ENCODE assay signal across 10 cellular contexts in the genomic region with DNA sequence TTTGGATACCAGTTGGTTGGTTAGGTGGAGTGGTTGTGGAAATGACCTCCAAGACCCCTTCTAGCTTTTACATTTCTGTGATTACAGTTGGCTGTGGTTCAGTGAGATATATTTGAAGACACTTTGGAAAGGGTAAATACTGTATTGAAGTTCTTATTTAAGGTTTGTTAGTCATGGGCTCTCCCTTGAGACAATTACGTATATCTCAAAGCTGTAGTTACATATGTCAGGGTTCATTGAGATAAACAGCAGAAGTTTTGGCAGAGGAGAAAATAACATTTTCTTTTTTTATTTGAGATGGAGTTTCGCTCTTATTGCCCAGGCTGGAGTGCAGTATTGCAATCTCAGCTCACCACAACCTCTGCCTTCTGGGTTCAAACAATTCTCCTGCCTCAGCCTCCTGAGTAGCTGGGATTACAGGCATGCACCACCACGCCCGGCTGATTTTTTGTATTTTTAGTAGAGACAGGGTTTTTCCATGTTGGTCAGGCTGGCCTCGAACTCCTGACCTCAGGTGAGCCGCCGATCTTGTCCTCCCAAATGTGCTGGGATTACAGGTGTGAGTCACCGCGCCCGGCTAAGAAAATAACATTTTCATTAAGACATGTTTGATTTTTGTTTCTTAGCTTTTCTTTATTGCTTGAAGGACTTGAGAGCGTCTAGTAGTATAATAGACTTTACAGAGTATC. TPM values are rescaled to one million over a fixed set of nuclear protein-coding genes. Genes with fewer than 3 reads are reported as not detected.
DNase-seq lines count a peak whose midpoint lies in the region; ATAC-seq and TF ChIP-seq lines count a peak whose summit lies in the region.
"Had no signal": no experiment of that assay in that cellular context is flagged by ENCODE, and none has a peak within 500 bp of the region (broad histone marks: within the 10 kb centered on the region; RNA-seq: fewer than 3 reads in every experiment).

No MANE protein-coding gene starts in this region.

- H3K4me3 ChIP-seq in PC-3 (ENCODE audit: low read length) (peak overlapping the region; percentile 76), endodermal cell (ENCODE audit: low read length) (peak overlapping the region; percentile 100), smooth muscle cell (no peak overlapping the region), stomach (peak overlapping the region in 1 of 4 donors; percentile 98)

- H3K9ac ChIP-seq in PC-3 (ENCODE audit: low read length), result no peak overlapping the region
- H3K9ac ChIP-seq in endodermal cell (ENCODE audit: extremely low read depth, low read length, poor library complexity, severe bottlenecking), result no peak overlapping the region
- no peak overlapping the region for H3K9ac ChIP-seq in smooth muscle cell (ENCODE audit: low read depth)

- CTCF ChIA-PET in activated CD4-positive, alpha-beta T cell treated with anti-CD3 and anti-CD28 coated beads, Interleukin-2, amount 10 ng/mL, durations not matched to agents 7 days and 5 days (lab: Charles Lee), result interaction anchor here (1.0 kb wide), 1 partner anchor 339 kb away, joined by 3 read pairs; no protein-coding TSS in a partner anchor
- CTCF ChIA-PET in PC-3 (lab: Charles Lee), result no interaction called here

- no peak for DNase-seq in activated CD4-positive, alpha-beta T cell treated with anti-CD3 and anti-CD28 coated beads, Interleukin-2, amount 10 ng/mL, durations not matched to agents 7 days and 5 days
- DNase-seq in activated CD4-positive, alpha-beta T cell treated with anti-CD3 and anti-CD28 coated beads for 1 hour, result no peak
- no peak for DNase-seq in PC-3
- DNase-seq in endodermal cell, result no peak
- no peak for DNase-seq in smooth muscle cell (lab: John Stamatoyannopoulos, UW; ENCODE audit: unreplicated experiment)
- no peak for DNase-seq in left lobe of liver (ENCODE audit: low spot score)
- DNase-seq in stomach, result no peak
- DNase-seq: SJCRH30 had no signal

- TF ChIP-seq EP300 in stomach (IDR thresholded peaks at IDR 0.05), result no peak

- H3K9me3 ChIP-seq in PC-3 (ENCODE audit: low read length), result no peaks in the 10 kb centered on the region
- no peaks in the 10 kb centered on the region for H3K9me3 ChIP-seq in endodermal cell (ENCODE audit: control insufficient read depth, low read length)
- no peaks in the 10 kb centered on the region for H3K9me3 ChIP-seq in smooth muscle cell (replicated peaks; ENCODE audit: low read depth)
- no peaks in the 10 kb centered on the region for H3K9me3 ChIP-seq in stomach
- H3K9me3 ChIP-seq: SJCRH30 had no signal

- peaks cover 15% of the 10 kb centered on the region for H4K20me1 ChIP-seq in PC-3 (ENCODE audit: low read length)
- peaks cover 61% of the 10 kb centered on the region for H4K20me1 ChIP-seq in smooth muscle cell (ENCODE audit: low read depth)

- ATAC-seq in PC-3 (no peak), left lobe of liver (no peak), HG02885 (IDR thresholded peaks at IDR 0.05; ENCODE audit: poor library complexity, unreplicated experiment) (no peak)

- H3K4me2 ChIP-seq in PC-3 (ENCODE audit: low read length), result peak overlapping the region; percentile 80
- H3K4me2 ChIP-seq in smooth muscle cell, result peak overlapping the region; percentile 98

- no peak overlapping the region for H3K27ac Mint-ChIP-seq in activated CD4-positive, alpha-beta T cell treated with anti-CD3 and anti-CD28 coated beads, Interleukin-2, amount 10 ng/mL, durations not matched to agents 7 days and 5 days
- no peak overlapping the region for H3K27ac Mint-ChIP-seq in endodermal cell

- no peak overlapping the region for H3K27ac ChIP-seq in PC-3 (ENCODE audit: low read length)
- no peak overlapping the region for H3K27ac ChIP-seq in endodermal cell (ENCODE audit: low read depth, low read length)
- no peak overlapping the region for H3K27ac ChIP-seq in smooth muscle cell (ENCODE audit: low read depth)
- peak overlapping the region in 1 of 5 donors; percentile 13 for H3K27ac ChIP-seq in stomach
- H3K27ac ChIP-seq: SJCRH30 had no signal

- intact Hi-C loops in PC-3 (cut with micrococcal nuclease) (no loop called here), stomach (cut with DNase I; ENCODE audit: low total_unique reads) (no loop called here)

- no peaks in the 10 kb centered on the region for H3K27me3 Mint-ChIP-seq in activated CD4-positive, alpha-beta T cell treated with anti-CD3 and anti-CD28 coated beads, Interleukin-2, amount 10 ng/mL, durations not matched to agents 7 days and 5 days
- H3K27me3 Mint-ChIP-seq in endodermal cell (ENCODE audit: insufficient read depth), result no peaks in the 10 kb centered on the region

- H3K9me3 Mint-ChIP-seq in activated CD4-positive, alpha-beta T cell treated with anti-CD3 and anti-CD28 coated beads, Interleukin-2, amount 10 ng/mL, durations not matched to agents 7 days and 5 days, result no peaks in the 10 kb centered on the region
- H3K9me3 Mint-ChIP-seq in endodermal cell, result no peaks in the 10 kb centered on the region

- TF ChIP-seq POLR2A in stomach (IDR thresholded peaks at IDR 0.05), result no peak

- no peaks in the 10 kb centered on the region for H3K27me3 ChIP-seq in PC-3 (ENCODE audit: low read length)
- H3K27me3 ChIP-seq in endodermal cell (ENCODE audit: control insufficient read depth, insufficient read depth, low read length, poor library complexity, severe bottlenecking), result no peaks in the 10 kb centered on the region
- no peaks in the 10 kb centered on the region for H3K27me3 ChIP-seq in smooth muscle cell (ENCODE audit: low read depth)
- H3K27me3 ChIP-seq in stomach, result no peaks in the 10 kb centered on the region
- H3K27me3 ChIP-seq: SJCRH30 had no signal

- no peak for TF ChIP-seq CTCF in PC-3 (conservative IDR thresholded peaks at IDR 0.05; ENCODE audit: low read depth, low read length)
- no peak for TF ChIP-seq CTCF in endodermal cell (conservative IDR thresholded peaks at IDR 0.05)
- no peak for TF ChIP-seq CTCF in smooth muscle cell (IDR thresholded peaks at IDR 0.05; ENCODE audit: borderline replicate concordance, insufficient read depth, poor library complexity, severe bottlenecking)
- TF ChIP-seq CTCF in stomach (IDR thresholded peaks at IDR 0.05), result no peak

- peaks cover 9% of the 10 kb centered on the region for H3K36me3 Mint-ChIP-seq in activated CD4-positive, alpha-beta T cell treated with anti-CD3 and anti-CD28 coated beads, Interleukin-2, amount 10 ng/mL, durations not matched to agents 7 days and 5 days (ENCODE audit: low read depth)
- H3K36me3 Mint-ChIP-seq in endodermal cell (ENCODE audit: low read depth), result peaks cover 8% of the 10 kb centered on the region

- H3F3A ChIP-seq in PC-3 (ENCODE audit: low read length, unreplicated experiment), result no peaks in the 10 kb centered on the region
- H3F3A ChIP-seq in smooth muscle cell (ENCODE audit: low read depth), result no peaks in the 10 kb centered on the region

- H3K4me1 ChIP-seq in PC-3 (ENCODE audit: insufficient read depth, low read length) (peaks cover 26% of the 10 kb centered on the region), endodermal cell (ENCODE audit: control insufficient read depth, insufficient read depth, low read length) (no peaks in the 10 kb centered on the region), smooth muscle cell (ENCODE audit: low read depth) (peaks cover 17% of the 10 kb centered on the region), stomach (peaks cover 12 to 81% (median 51%) of the 10 kb centered on the region in 4 donors)

- H2AFZ ChIP-seq in PC-3 (ENCODE audit: low read length) (no peak overlapping the region), smooth muscle cell (ENCODE audit: low read depth) (no peak overlapping the region)

- H3K4me3 Mint-ChIP-seq in activated CD4-positive, alpha-beta T cell treated with anti-CD3 and anti-CD28 coated beads, Interleukin-2, amount 10 ng/mL, durations not matched to agents 7 days and 5 days, result peak overlapping the region; percentile 97
- peak overlapping the region; percentile 99 for H3K4me3 Mint-ChIP-seq in endodermal cell

- peaks cover 53% of the 10 kb centered on the region for H3K4me1 Mint-ChIP-seq in activated CD4-positive, alpha-beta T cell treated with anti-CD3 and anti-CD28 coated beads, Interleukin-2, amount 10 ng/mL, durations not matched to agents 7 days and 5 days
- peaks cover 17% of the 10 kb centered on the region for H3K4me1 Mint-ChIP-seq in endodermal cell

- WGBS in endodermal cell (ENCODE audit: insufficient coverage in 1 of 2, insufficient read length in 1 of 2), 2 experiments, result 82 to 92% methylated on average over 7 to 10 of the region's 11 CpGs
- WGBS in smooth muscle cell (ENCODE audit: low lambda C conversion rate), result 89% methylated on average over 11 of the region's 11 CpGs
- WGBS in stomach, 5 donors, result 62 to 67% (median 65%) methylated on average over 11 of the region's 11 CpGs

- peaks cover 87% of the 10 kb centered on the region for H3K79me2 ChIP-seq in PC-3 (ENCODE audit: low read length)
- peaks cover 82% of the 10 kb centered on the region for H3K79me2 ChIP-seq in smooth muscle cell (ENCODE audit: low read depth)

- POLR2A ChIA-PET in activated CD4-positive, alpha-beta T cell treated with anti-CD3 and anti-CD28 coated beads, Interleukin-2, amount 10 ng/mL, durations not matched to agents 7 days and 5 days (lab: Charles Lee), result no interaction called here
- POLR2A ChIA-PET in PC-3 (lab: Charles Lee; ENCODE audit: unreplicated experiment), result interaction anchor here (0.6 kb wide), 1 partner anchor 157 kb away, joined by 3 read pairs; no protein-coding TSS in a partner anchor

- H3K9me2 ChIP-seq in PC-3 (replicated peaks; ENCODE audit: low read length), result no peaks in the 10 kb centered on the region

- no TSS peak for BruUV-seq in PC-3 (replicated peaks; lab: Mats Ljungman, UMichigan)

- H3K36me3 ChIP-seq in PC-3 (ENCODE audit: low read depth, low read length), result no peaks in the 10 kb centered on the region
- no peaks in the 10 kb centered on the region for H3K36me3 ChIP-seq in endodermal cell (ENCODE audit: control insufficient read depth, insufficient read depth, low read length)
- no peaks in the 10 kb centered on the region for H3K36me3 ChIP-seq in smooth muscle cell (ENCODE audit: low read depth)
- peaks cover 0 to 2% (median under 1%) of the 10 kb centered on the region in 4 donors for H3K36me3 ChIP-seq in stomach
- H3K36me3 ChIP-seq: SJCRH30 had no signal

RNA-seq across cellular contexts. Expression of gene RNF121, which starts 1.9 kb away (rescaled TPM):
- 10 to 100 TPM; 23.8 to 26.4 TPM for total RNA-seq in activated CD4-positive, alpha-beta T cell treated with anti-CD3 and anti-CD28 coated beads, Interleukin-2, amount 10 ng/mL, durations not matched to agents 7 days and 5 days
- total RNA-seq in PC-3 (2014; rRNA removed) (37.3 and 40.2 TPM in 2 replicates), endodermal cell (10 to 100 TPM; 50.9 to 52.2 TPM), smooth muscle cell (35.3 and 49.5 TPM in 2 replicates), left lobe of liver (18.5 TPM), stomach (100 to 1,000 TPM in 1 of 5 donors, 10 to 100 TPM in 4; 13.0 to 363 (median 24.3) TPM)
- polyA plus RNA-seq in endodermal cell (2013, experiment 1 of 2), result 37.7 TPM
- 31.3 TPM for polyA plus RNA-seq in endodermal cell (2013, experiment 2 of 2)
- polyA plus RNA-seq in smooth muscle cell (34.4 and 34.9 TPM in 2 replicates), stomach (10 to 100 TPM; 10.0 to 17.7 (median 12.1) TPM)

RNA-seq across cellular contexts. Expression of gene XNDC1N, which starts 2.3 kb away (rescaled TPM):
- 10 to 100 TPM; 15.5 to 18.7 TPM for total RNA-seq in activated CD4-positive, alpha-beta T cell treated with anti-CD3 and anti-CD28 coated beads, Interleukin-2, amount 10 ng/mL, durations not matched to agents 7 days and 5 days
- total RNA-seq in PC-3 (2014; rRNA removed) (5.0 and 14.0 TPM in 2 replicates), endodermal cell (10 to 100 TPM; 11.4 to 15.2 TPM), smooth muscle cell (1.1 and 7.1 TPM in 2 replicates), left lobe of liver (3.4 TPM), stomach (10 to 100 TPM in 2 of 5 donors, 1 to 10 TPM in 1, not detected in 2; 4.5 to 17.4 (median 16.7) TPM)
- 7.3 TPM for polyA plus RNA-seq in endodermal cell (2013, experiment 1 of 2)
- 7.4 TPM for polyA plus RNA-seq in endodermal cell (2013, experiment 2 of 2)
- polyA plus RNA-seq in smooth muscle cell (1.4 and 1.9 TPM in 2 replicates), stomach (1 to 10 TPM; 2.7 to 2.9 (median 2.8) TPM)

RNA-seq across cellular contexts. Expression of gene DEFB131B, which starts 52.4 kb away (rescaled TPM):
- total RNA-seq in activated CD4-positive, alpha-beta T cell treated with anti-CD3 and anti-CD28 coated beads, Interleukin-2, amount 10 ng/mL, durations not matched to agents 7 days and 5 days, result not detected
- total RNA-seq in PC-3 (2014; rRNA removed) (not detected in 2 replicates), endodermal cell (not detected), smooth muscle cell (not detected in 2 replicates), left lobe of liver (not detected), stomach (not detected)
- polyA plus RNA-seq in endodermal cell (2013, experiment 1 of 2), result not detected
- polyA plus RNA-seq in endodermal cell (2013, experiment 2 of 2), result not detected
- polyA plus RNA-seq in smooth muscle cell (not detected in 2 replicates), stomach (not detected)
- total RNA-seq: SJCRH30, urinary bladder had no signal
- polyA plus RNA-seq: urinary bladder had no signal
